ENCODE assay signal across 16 cellular contexts in genomic region chr1:101902199-101902598, GRCh38.
"Had no signal": no experiment of that assay in that cellular context is flagged by ENCODE, and none has a peak within 500 bp of the region (broad histone marks: within the 10 kb centered on the region; RNA-seq: fewer than 3 reads in every experiment).

No MANE protein-coding gene starts in this region.

- H3K4me3 ChIP-seq: lung, prostate gland, tibial nerve, vagina had no signal

- ATAC-seq: left lobe of liver, right cardiac atrium had no signal

- H3K9me3 ChIP-seq: prostate gland, tibial nerve, vagina had no signal

- H3K4me1 ChIP-seq: prostate gland, tibial nerve, vagina had no signal

- DNase-seq: activated B cell treated with CpG ODN at 0.5 μM for 24 hours; activated CD4-positive, alpha-beta memory T cell treated with anti-CD3 and anti-CD28 coated beads for 36 hours; activated CD4-positive, alpha-beta T cell treated with anti-CD3 and anti-CD28 coated beads for 4 hours; activated gamma-delta T cell treated with Interleukin-2 at 50 U/mL for 16 hours; activated T-cell treated with anti-CD3 and anti-CD28 coated beads for 4 hours; foreskin fibroblast; hippocampal formation; islet precursor cell; right cardiac atrium; stimulated activated CD4-positive, alpha-beta T cell treated with anti-CD3 and anti-CD28 coated beads, Interleukin-2, amount 100 ng/mL, for 24 hours; stimulated activated naive CD4-positive, alpha-beta T cell treated with Interleukin-2 at 50 U/mL for 16 hours had no signal

- H3K36me3 ChIP-seq: prostate gland, tibial nerve, vagina had no signal

- H3K27ac ChIP-seq: prostate gland, tibial nerve, vagina had no signal

- H3K27me3 ChIP-seq: tibial nerve, vagina had no signal
